ENCODE assay signal across 1 cellular context in genomic region chr18:37532917-37533316, GRCh38.
TF ChIP-seq lines count a peak whose summit lies in the region.

No MANE protein-coding gene starts in this region.

TF ChIP-seq in H1, 55 proteins besides CTCF, POLR2A, EP300 and RAD21 (continued from another document):
- no peak for TF ChIP-seq ATF2 (IDR thresholded peaks at IDR 0.05; ENCODE audit: low read length)
- no peak for TF ChIP-seq KDM4A (IDR thresholded peaks at IDR 0.05; ENCODE audit: low read depth, low read length, severe bottlenecking)
- TF ChIP-seq CHD1 (IDR thresholded peaks at IDR 0.05; ENCODE audit: low read depth, low read length), result no peak
- TF ChIP-seq SAP30 (IDR thresholded peaks at IDR 0.05; ENCODE audit: insufficient read depth, insufficient replicate concordance, low read length), result no peak
- no peak for TF ChIP-seq BACH1 (IDR thresholded peaks at IDR 0.05; ENCODE audit: low read length)
- no peak for TF ChIP-seq CBX5 (IDR thresholded peaks at IDR 0.05; ENCODE audit: low read depth, low read length)
- no peak for TF ChIP-seq GTF2F1 (IDR thresholded peaks at IDR 0.05; ENCODE audit: borderline replicate concordance, low read depth, low read length)
- TF ChIP-seq EGR1 (IDR thresholded peaks at IDR 0.05; ENCODE audit: borderline replicate concordance, low read depth, low read length), result no peak
